ENCODE assay signal across 20 cellular contexts in genomic region chr22:48101704-48102103, GRCh38.
"Had no signal": no experiment of that assay in that cellular context is flagged by ENCODE, and none has a peak within 500 bp of the region (broad histone marks: within the 10 kb centered on the region; RNA-seq: fewer than 3 reads in every experiment).

No MANE protein-coding gene starts in this region.

- DNase-seq: activated CD4-positive, alpha-beta T cell treated with anti-CD3 and anti-CD28 coated beads for 1 hour; activated CD4-positive, alpha-beta T cell treated with anti-CD3 and anti-CD28 coated beads, Interleukin-2, amount 50 U/mL, for 48 hours; activated naive CD4-positive, alpha-beta T cell treated with anti-CD3 and anti-CD28 coated beads, Interleukin-2, amount 50 U/mL, for 16 hours; activated T-cell treated with anti-CD3 and anti-CD28 coated beads, Interleukin-2, amount 50 U/mL, for 24 hours; cerebellar nuclear complex; effector CD8-positive, alpha-beta T cell; gastrocnemius medialis; kidney; left lung; mammary epithelial cell; nephron progenitor cell; stimulated activated CD4-positive, alpha-beta T cell treated with anti-CD3 and anti-CD28 coated beads, Interleukin-2, amount 100 ng/mL, for 24 hours; stimulated activated naive CD8-positive, alpha-beta T cell treated with anti-CD3 and anti-CD28 coated beads, Interleukin-15, amount 100 ng/mL, for 72 hours; testis had no signal

- H3K9me3 ChIP-seq: ascending aorta, breast epithelium, gastrocnemius medialis, left lung, testis, upper lobe of left lung had no signal

- H3K4me3 Mint-ChIP-seq: activated T-cell treated with anti-CD3 and anti-CD28 coated beads, Interleukin-2, amount 50 U/mL, for 24 hours; nephron progenitor cell; stimulated activated naive CD8-positive, alpha-beta T cell treated with anti-CD3 and anti-CD28 coated beads, Interleukin-15, amount 100 ng/mL, for 72 hours had no signal

- H3K27me3 ChIP-seq: ascending aorta, testis, upper lobe of left lung had no signal

- H3K9me3 Mint-ChIP-seq: activated T-cell treated with anti-CD3 and anti-CD28 coated beads, Interleukin-2, amount 50 U/mL, for 24 hours; stimulated activated naive CD8-positive, alpha-beta T cell treated with anti-CD3 and anti-CD28 coated beads, Interleukin-15, amount 100 ng/mL, for 72 hours; T-helper 1 cell treated with Interleukin-12 subunit alpha and Interleukin-12 subunit beta and Interleukin-4 antibody, amounts not matched to agents 30 μg/mL and 1 μg/mL, for 36 hours had no signal

- H3K36me3 ChIP-seq: ascending aorta, breast epithelium, gastrocnemius medialis, left lung, upper lobe of left lung had no signal

- H3K27ac ChIP-seq: ascending aorta, breast epithelium, gastrocnemius medialis, left lung, testis, upper lobe of left lung had no signal

- ATAC-seq: esophagus mucosa; gastrocnemius medialis; left lung; stimulated activated naive CD8-positive, alpha-beta T cell treated with anti-CD3 and anti-CD28 coated beads, Interleukin-15, amount 100 ng/mL, for 72 hours had no signal

- H3K4me3 ChIP-seq: ascending aorta, breast epithelium, gastrocnemius medialis, left lung, testis, upper lobe of left lung had no signal

- H3K4me1 ChIP-seq: ascending aorta, breast epithelium, gastrocnemius medialis, testis, upper lobe of left lung had no signal

- H3K27ac Mint-ChIP-seq: activated T-cell treated with anti-CD3 and anti-CD28 coated beads, Interleukin-2, amount 50 U/mL, for 24 hours; nephron progenitor cell; progenitor cell of endocrine pancreas had no signal
